8 cellular contexts compared by ENCODE assay signal in genomic region chr6:32127717-32128592, GRCh38. TPM values are rescaled to one million over a fixed set of nuclear protein-coding genes. Genes with fewer than 3 reads are reported as not detected.
DNase-seq lines count a peak whose midpoint lies in the region; ATAC-seq and TF ChIP-seq lines count a peak whose summit lies in the region.

Gene ATF6B, minus strand, starts transcription at chr6:32128246. Its CDS starts 39 bp downstream, at chr6:32128207.

- no peaks in the 10 kb centered on the region for H3K27me3 ChIP-seq in prostate gland (replicated peaks; ENCODE audit: insufficient read depth)

- H3K36me3 ChIP-seq in prostate gland (no peaks in the 10 kb centered on the region), urinary bladder (ENCODE audit: insufficient read depth) (no peaks in the 10 kb centered on the region)

- H3K27ac ChIP-seq in angular gyrus (ENCODE audit: low read depth, low read length), result peak within 1 kb of the TSS; percentile 96
- H3K27ac ChIP-seq in prostate gland, result peak within 1 kb of the TSS; percentile 94 to 95
- H3K27ac ChIP-seq in urinary bladder (ENCODE audit: low read depth), result peak within 1 kb of the TSS; percentile 83

- TF ChIP-seq CTCF in prostate gland (IDR thresholded peaks at IDR 0.05), result peak in 1 of 4 experiments; percentile 11

- peak; percentile 83 to 95 for DNase-seq in NCI-H187 (lab: John Stamatoyannopoulos, UW)
- peak; percentile 86 to 100 (median 97) for DNase-seq in T-helper 2 cell
- peak; percentile 97 for DNase-seq in left ventricle myocardium superior
- peak; percentile 99 for DNase-seq in prostate gland (ENCODE audit: low spot score)

- intact Hi-C loops in left ventricle myocardium superior (cut with micrococcal nuclease), result loop anchor here (10.0 kb wide), 1 partner anchor 47 kb away; the partner anchor contains the start of genes AGPAT1 and RNF5
- intact Hi-C loops in prostate gland (cut with DNase I), result no loop called here

- ATAC-seq in GM18498 (IDR thresholded peaks at IDR 0.05; ENCODE audit: unreplicated experiment) (peak; percentile 89), HG02938 (IDR thresholded peaks at IDR 0.05; ENCODE audit: unreplicated experiment) (peak; percentile 85), left ventricle myocardium superior (peak; percentile 93)

- H3K4me1 ChIP-seq in prostate gland (replicated peaks) (peaks cover 22% of the 10 kb centered on the region), urinary bladder (ENCODE audit: insufficient read depth) (no peaks in the 10 kb centered on the region)

- H3K9me3 ChIP-seq in prostate gland, result no peaks in the 10 kb centered on the region

- peak; percentile 51 for TF ChIP-seq POLR2A in prostate gland (IDR thresholded peaks at IDR 0.05)

- peak within 1 kb of the TSS; percentile 67 to 96 for H3K4me3 ChIP-seq in prostate gland
- H3K4me3 ChIP-seq in urinary bladder (ENCODE audit: low read depth, low read length), result peak within 1 kb of the TSS; percentile 90

- under 1% methylated on average over 42 of the region's 44 CpGs for WGBS in prostate gland
- under 1% methylated on average over 44 of the region's 44 CpGs for WGBS in urinary bladder

RNA-seq across cellular contexts. Expression of gene ATF6B, which starts in this region (rescaled TPM):
- total RNA-seq in left ventricle myocardium superior, result 26.8 TPM
- 100 to 1,000 TPM in 1 of 2 donors, 10 to 100 TPM in 1; 70.6 to 132 TPM for total RNA-seq in prostate gland
- total RNA-seq in urinary bladder, result 28.8 TPM
- 68.3 TPM for polyA plus RNA-seq in urinary bladder

Comparison
In these comparisons a context has a peak if more than half of its experiments do, and no peak if none do; other contexts are left out.
1. Peak in every context shown above with its lines: DNase-seq, ATAC-seq, H3K4me3 ChIP-seq and H3K27ac ChIP-seq.